In the genomic region with DNA sequence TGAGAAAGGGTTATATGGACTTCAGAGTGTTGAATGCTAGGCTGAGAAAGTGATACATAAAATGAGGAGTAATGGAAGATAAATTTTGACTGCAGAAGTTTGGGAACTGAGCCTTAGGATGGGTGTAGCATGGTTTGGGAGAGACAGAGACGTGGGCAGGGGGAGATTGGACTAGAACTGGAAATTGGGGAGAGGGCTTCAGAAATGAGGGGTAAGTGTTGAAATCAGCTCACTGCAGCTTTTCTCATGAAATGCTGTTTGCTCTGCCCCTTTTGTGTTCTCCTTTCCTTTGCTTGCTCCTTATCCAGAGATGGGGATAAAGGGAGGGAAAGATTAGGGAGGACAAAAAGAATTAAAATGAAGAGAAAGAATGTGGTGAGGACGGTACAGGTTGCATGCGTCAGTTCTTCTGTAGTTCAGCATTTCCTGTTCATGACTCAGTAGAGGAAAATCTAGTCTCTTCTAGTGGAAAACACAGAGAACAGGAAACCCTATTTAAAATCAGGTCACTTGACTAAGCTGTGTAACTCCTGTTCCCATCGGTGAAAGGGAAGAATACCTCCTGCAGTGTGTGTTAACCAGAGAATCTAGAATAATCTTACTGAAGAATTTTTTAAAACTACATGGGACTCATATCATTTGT, we compare ENCODE assay signal across 8 cellular contexts.
DNase-seq lines count a peak whose midpoint lies in the region; ATAC-seq and TF ChIP-seq lines count a peak whose summit lies in the region.

No MANE protein-coding gene starts in this region.

- H3K27me3 ChIP-seq in AG04450 (ENCODE audit: control insufficient read depth, insufficient read depth, low read length) (no peaks in the 10 kb centered on the region), Karpas-422 (ENCODE audit: low read length) (no peaks in the 10 kb centered on the region)

- peak; percentile 80 for DNase-seq in AG04450 (ENCODE audit: low read depth, low spot score)
- DNase-seq in Karpas-422: peak; percentile 24
- no peak for DNase-seq in sciatic nerve (ENCODE audit: low spot score)
- no peak for DNase-seq in substantia nigra (lab: John Stamatoyannopoulos, UW)
- DNase-seq in KBM-7: no peak
- no peak for DNase-seq in SIG-M5 (lab: John Stamatoyannopoulos, UW)

- intact Hi-C loops in sciatic nerve (cut with DNase I): no loop called here

- no peak overlapping the region for H3K9ac ChIP-seq in Karpas-422 (ENCODE audit: low read length)

- H3K79me2 ChIP-seq in Karpas-422 (ENCODE audit: low read length): no peaks in the 10 kb centered on the region

- no peak overlapping the region for H2AFZ ChIP-seq in Karpas-422 (ENCODE audit: low read length)

- no peak overlapping the region for H3K4me2 ChIP-seq in Karpas-422 (ENCODE audit: low read depth, low read length, poor library complexity, severe bottlenecking)

- ATAC-seq in GM19463 (IDR thresholded peaks at IDR 0.05; ENCODE audit: unreplicated experiment): peak; percentile 60
- ATAC-seq in esophagus mucosa: peak; percentile 94
- ATAC-seq in sciatic nerve: peak; percentile 54

- no peaks in the 10 kb centered on the region for H3K4me1 ChIP-seq in Karpas-422 (ENCODE audit: low read length)

- H3K27ac ChIP-seq in AG04450 (ENCODE audit: low read depth, low read length) (peak overlapping the region; percentile 91), Karpas-422 (ENCODE audit: low read length) (no peak overlapping the region), substantia nigra (ENCODE audit: low read depth, low read length, poor library complexity, severe bottlenecking) (no peak overlapping the region)

- H3K9me3 ChIP-seq in AG04450 (ENCODE audit: control insufficient read depth, insufficient read depth, low read length) (no peaks in the 10 kb centered on the region), Karpas-422 (ENCODE audit: low read length) (no peaks in the 10 kb centered on the region)

- no peaks in the 10 kb centered on the region for H3K36me3 ChIP-seq in Karpas-422 (ENCODE audit: insufficient read depth, low read length)

- no peaks in the 10 kb centered on the region for H3K9me2 ChIP-seq in Karpas-422 (replicated peaks; ENCODE audit: insufficient read depth, low read length)

- H3K4me3 ChIP-seq in AG04450 (ENCODE audit: low read depth, low read length) (no peak overlapping the region), Karpas-422 (ENCODE audit: low read length) (no peak overlapping the region)

- H4K20me1 ChIP-seq in Karpas-422 (ENCODE audit: insufficient read depth, low read depth, low read length): no peaks in the 10 kb centered on the region

- POLR2A ChIA-PET in AG04450 (lab: Yijun Ruan, JAX): interaction anchor here (0.7 to 2.2 kb wide), 4 partner anchors 10 to 105 kb away, joined by 3 to 12 read pairs (median 4); a partner anchor contains a TSS

- CTCF ChIA-PET in AG04450 (lab: Charles Lee): interaction anchor here (1.1 to 2.0 kb wide), 9 partner anchors 33 to 203 kb away, joined by 3 to 10 read pairs (median 5); a partner anchor contains a TSS

- TF ChIP-seq CTCF in AG04450 (IDR thresholded peaks at IDR 0.05; ENCODE audit: low read depth, low read length): no peak

- in situ Hi-C loops in KBM-7 (cut with MboI; ENCODE audit: low pct_unique_long_range_greater_than_20kb, low sequenced_read_pairs): no loop called here

Comparison
In these comparisons a context has a peak if more than half of its experiments do, and no peak if none do; other contexts are left out.
1. DNase-seq: peak in AG04450 (single experiment) and Karpas-422 (single experiment); none in sciatic nerve (single experiment), substantia nigra (0 of 49), KBM-7 (single experiment) and SIG-M5 (single experiment).
2. Peak in every context shown above with its lines, with median percentiles within 50 percentile points of each other: ATAC-seq.